Comparison of ENCODE assay signal across 14 cellular contexts in genomic region chr18:75076286-75076685, GRCh38.
DNase-seq lines count a peak whose midpoint lies in the region; ATAC-seq and TF ChIP-seq lines count a peak whose summit lies in the region.
"Had no signal": no experiment of that assay in that cellular context is flagged by ENCODE, and none has a peak within 500 bp of the region (broad histone marks: within the 10 kb centered on the region; RNA-seq: fewer than 3 reads in every experiment).

No MANE protein-coding gene starts in this region.

- H3K9me1 ChIP-seq in IMR-90 (ENCODE audit: insufficient read depth, low read length), result peaks cover 5% of the 10 kb centered on the region

- H4K20me1 ChIP-seq in IMR-90 (ENCODE audit: insufficient read depth, low read length), result no peaks in the 10 kb centered on the region
- H4K20me1 ChIP-seq: BLaER1 had no signal

- TF ChIP-seq RAD21 in IMR-90 (IDR thresholded peaks at IDR 0.05; ENCODE audit: low read length), result no peak

- no peak overlapping the region for H2BK20ac ChIP-seq in IMR-90 (ENCODE audit: low read depth, low read length)

- DNase-seq in activated effector memory CD4-positive, alpha-beta T cell treated with anti-CD3 and anti-CD28 coated beads, Interleukin-2, amount 50 U/mL, for 16 hours, result peak; percentile 36
- no peak for DNase-seq in activated effector memory CD4-positive, alpha-beta T cell treated with Interleukin-2 at 50 U/mL for 16 hours
- no peak for DNase-seq in IMR-90
- peak; percentile 68 for DNase-seq in osteocyte (ENCODE audit: extremely low spot score, unreplicated experiment)
- DNase-seq in type B pancreatic cell (ENCODE audit: extremely low spot score, unreplicated experiment), result peak; percentile 40
- DNase-seq in caudate nucleus (lab: John Stamatoyannopoulos, UW), result no peak
- DNase-seq: 8988T; CD4-positive, alpha-beta memory T cell; DMS79 treated with DMSO at 0.1 percent for 48 hours; GM23248 had no signal

- H3K27me3 Mint-ChIP-seq in osteocyte (ENCODE audit: unreplicated experiment) (no peaks in the 10 kb centered on the region), type B pancreatic cell (peaks cover 5% of the 10 kb centered on the region)

- H3K4me3 ChIP-seq in IMR-90 (ENCODE audit: insufficient read depth, low read depth, low read length), result no peak overlapping the region
- H3K4me3 ChIP-seq: BLaER1, GM12878, GM23248, HAP-1 had no signal

- H3K4me1 Mint-ChIP-seq in osteocyte (ENCODE audit: unreplicated experiment) (peaks cover under 1% of the 10 kb centered on the region), type B pancreatic cell (ENCODE audit: unreplicated experiment) (peaks cover 2% of the 10 kb centered on the region)

- H3K4me3 Mint-ChIP-seq in osteocyte (ENCODE audit: unreplicated experiment) (no peak overlapping the region), type B pancreatic cell (no peak overlapping the region)

- H2AK5ac ChIP-seq in IMR-90 (ENCODE audit: low read depth, low read length), result no peak overlapping the region

- intact Hi-C loops in IMR-90 (cut with micrococcal nuclease), result no loop called here

- CTCF ChIA-PET in IMR-90 (lab: Yijun Ruan, JAX), result no interaction called here

- H4K91ac ChIP-seq in IMR-90 (ENCODE audit: insufficient read depth, low read depth, low read length), result no peak overlapping the region

- H3K79me1 ChIP-seq in IMR-90 (ENCODE audit: low read depth in 1 of 2, low read length in 2 of 2), result no peaks in the 10 kb centered on the region

- H2BK120ac ChIP-seq in IMR-90 (ENCODE audit: low read depth, low read length), result no peak overlapping the region

- TF ChIP-seq POLR2A in IMR-90 (IDR thresholded peaks at IDR 0.05; ENCODE audit: low read depth, low read length), result no peak

- no TSS peak for BruUV-seq in IMR-90 (replicated peaks; lab: Mats Ljungman, UMichigan)

- H2AK9ac ChIP-seq in IMR-90 (replicated peaks; ENCODE audit: low read depth, low read length, poor library complexity), result no peak overlapping the region

- H2BK5ac ChIP-seq in IMR-90 (ENCODE audit: low read depth, low read length, poor library complexity, severe bottlenecking), result no peak overlapping the region

- no peak overlapping the region for H3K27ac ChIP-seq in IMR-90 (ENCODE audit: insufficient read depth, low read length)
- H3K27ac ChIP-seq in caudate nucleus (ENCODE audit: low read depth, low read length), result no peak overlapping the region
- H3K27ac ChIP-seq: BLaER1, GM23248 had no signal

- TF ChIP-seq CTCF in IMR-90 (conservative IDR thresholded peaks at IDR 0.05; ENCODE audit: low read depth, low read length), result no peak
- TF ChIP-seq CTCF in osteocyte (IDR thresholded peaks at IDR 0.05), result no peak
- TF ChIP-seq CTCF in type B pancreatic cell (conservative IDR thresholded peaks at IDR 0.05), result no peak

- no peak overlapping the region for H3K9ac ChIP-seq in IMR-90 (ENCODE audit: low read depth, low read length)
- H3K9ac ChIP-seq: BLaER1, GM23248 had no signal

- dilution Hi-C loops in IMR-90 (cut with HindIII; ENCODE audit: low sequenced_read_pairs, unreplicated experiment), result no loop called here

- H4K8ac ChIP-seq in IMR-90 (ENCODE audit: low read depth in 2 of 2, low read length in 2 of 2), result no peak overlapping the region

- H3K36me3 Mint-ChIP-seq in osteocyte (ENCODE audit: unreplicated experiment), result no peaks in the 10 kb centered on the region
- no peaks in the 10 kb centered on the region for H3K36me3 Mint-ChIP-seq in type B pancreatic cell

- no peaks in the 10 kb centered on the region for H3K36me3 ChIP-seq in IMR-90 (ENCODE audit: control insufficient read depth, insufficient read depth, low read length)
- H3K36me3 ChIP-seq: BLaER1, HAP-1 had no signal

- no peak overlapping the region for H3K56ac ChIP-seq in IMR-90 (ENCODE audit: extremely low read depth, insufficient read depth, low read length)

- in situ Hi-C loops in IMR-90 (cut with MboI; ENCODE audit: low sequenced_read_pairs), result no loop called here

- H2AFZ ChIP-seq in IMR-90 (replicated peaks; ENCODE audit: low read length, poor library complexity), result peak overlapping the region; percentile 8
- H2AFZ ChIP-seq: GM23248 had no signal

- no peak overlapping the region for H3K14ac ChIP-seq in IMR-90 (replicated peaks; ENCODE audit: low read depth, low read length)

- no peaks in the 10 kb centered on the region for H3K4me1 ChIP-seq in IMR-90 (ENCODE audit: control insufficient read depth, insufficient read depth, low read length)
- H3K4me1 ChIP-seq: HAP-1 had no signal

- H3K9me3 Mint-ChIP-seq in osteocyte (ENCODE audit: unreplicated experiment) (peaks cover 13% of the 10 kb centered on the region), type B pancreatic cell (no peaks in the 10 kb centered on the region)

- H3K23ac ChIP-seq in IMR-90 (ENCODE audit: low read depth, low read length), result no peak overlapping the region

- peaks cover under 1% of the 10 kb centered on the region; the same call in 1 of the 2 replicates for H3K27me3 ChIP-seq in IMR-90 (ENCODE audit: control insufficient read depth, insufficient read depth, low read length)
- H3K27me3 ChIP-seq: BLaER1 had no signal

- H2BK15ac ChIP-seq in IMR-90 (ENCODE audit: low read depth, low read length), result no peak overlapping the region

- WGBS in IMR-90 (ENCODE audit: extremely low coverage in 2 of 2, insufficient read length in 1 of 2), 2 experiments, result no CpG with 5 or more reads among the region's 5 CpGs

- no peak overlapping the region for H3K4ac ChIP-seq in IMR-90 (ENCODE audit: low read depth, low read length)

- no peak overlapping the region for H3K4me2 ChIP-seq in IMR-90 (ENCODE audit: low read depth, low read length)
- H3K4me2 ChIP-seq: BLaER1 had no signal

- POLR2A ChIA-PET in IMR-90 (lab: Charles Lee; ENCODE audit: unreplicated experiment), result interaction anchor here (0.7 kb wide), 1 partner anchor 12 kb away, joined by 3 read pairs; no protein-coding TSS in a partner anchor

- no peak for ATAC-seq in IMR-90 (ENCODE audit: low read depth)
- no peak for ATAC-seq in GM19328 (IDR thresholded peaks at IDR 0.05; ENCODE audit: unreplicated experiment)
- ATAC-seq: GM12878 had no signal

- no peak overlapping the region for H3K18ac ChIP-seq in IMR-90 (ENCODE audit: low read depth, low read length)

- H4K5ac ChIP-seq in IMR-90 (ENCODE audit: low read depth, low read length), result no peak overlapping the region

- peaks cover 14% of the 10 kb centered on the region for H3K9me3 ChIP-seq in IMR-90 (ENCODE audit: control insufficient read depth, insufficient read depth, low read length)
- H3K9me3 ChIP-seq: HAP-1 had no signal

- H3K27ac Mint-ChIP-seq in osteocyte (ENCODE audit: unreplicated experiment) (no peak overlapping the region), type B pancreatic cell (no peak overlapping the region)

TF ChIP-seq in IMR-90, 13 proteins besides CTCF, POLR2A, EP300 and RAD21:
- TF ChIP-seq ELK1 (IDR thresholded peaks at IDR 0.05; ENCODE audit: borderline replicate concordance, low read depth, low read length) (no peak), RCOR1 (IDR thresholded peaks at IDR 0.05; ENCODE audit: insufficient replicate concordance, low read length) (no peak), BHLHE40 (IDR thresholded peaks at IDR 0.05; ENCODE audit: low read depth, low read length) (no peak), MXI1 (IDR thresholded peaks at IDR 0.05; ENCODE audit: borderline replicate concordance, low read depth, low read length) (no peak), CEBPB (IDR thresholded peaks at IDR 0.05; ENCODE audit: low read depth, low read length) (no peak), CHD1 (IDR thresholded peaks at IDR 0.05; ENCODE audit: low read depth, low read length) (no peak)

Comparison
In these comparisons a context has a peak if more than half of its experiments do, and no peak if none do; other contexts are left out.
1. DNase-seq: peak in activated effector memory CD4-positive, alpha-beta T cell treated with anti-CD3 and anti-CD28 coated beads, Interleukin-2, amount 50 U/mL, for 16 hours (single experiment), osteocyte (single experiment) and type B pancreatic cell (single experiment); none in activated effector memory CD4-positive, alpha-beta T cell treated with Interleukin-2 at 50 U/mL for 16 hours (single experiment), IMR-90 (single experiment) and caudate nucleus (0 of 61).